ENCODE assay signal across 25 cellular contexts in the genomic region with DNA sequence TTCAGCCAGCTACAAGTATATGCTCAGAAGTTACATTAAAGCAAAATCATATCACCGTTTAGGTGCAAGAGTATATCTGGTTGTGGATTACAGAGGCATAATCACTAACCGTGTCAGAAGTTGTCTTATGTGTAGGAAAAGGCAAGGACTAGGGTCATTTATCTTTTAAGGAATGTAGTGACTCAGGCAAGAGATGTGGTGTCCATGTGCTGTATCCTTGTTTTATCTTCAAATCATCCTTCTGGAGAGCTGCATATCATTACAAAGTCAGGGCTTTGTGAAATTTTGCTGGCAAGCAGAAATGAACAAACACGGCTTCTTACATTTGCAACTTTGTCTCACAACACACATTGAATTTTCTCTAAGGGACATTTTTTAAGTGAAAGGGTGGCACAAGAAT.
"Had no signal": no experiment of that assay in that cellular context is flagged by ENCODE, and none has a peak within 500 bp of the region (broad histone marks: within the 10 kb centered on the region; RNA-seq: fewer than 3 reads in every experiment).

No MANE protein-coding gene starts in this region.

- H3K27ac ChIP-seq: adrenal gland, body of pancreas, WERI-Rb-1 had no signal

- H3K9me3 ChIP-seq: body of pancreas had no signal

- H3K4me1 ChIP-seq: adrenal gland, body of pancreas had no signal

- H3K9me3 Mint-ChIP-seq: activated CD8-positive, alpha-beta T cell treated with anti-CD3 and anti-CD28 coated beads for 36 hours; activated naive CD8-positive, alpha-beta T cell treated with anti-CD3 and anti-CD28 coated beads, Interleukin-2, amount 10 ng/mL, durations not matched to agents 7 days and 5 days; activated T-cell treated with anti-CD3 and anti-CD28 coated beads, Interleukin-2, amount 50 U/mL, for 72 hours; central memory CD8-positive, alpha-beta T cell; T-helper 1 cell treated with Interleukin-12 subunit alpha and Interleukin-12 subunit beta and Interleukin-4 antibody, amounts not matched to agents 30 μg/mL and 1 μg/mL, for 36 hours had no signal

- H3K36me3 ChIP-seq: adrenal gland, WERI-Rb-1 had no signal

- FAIRE-seq: RCC 7860 had no signal

- H3K27me3 ChIP-seq: adrenal gland, body of pancreas had no signal

- H3K36me3 Mint-ChIP-seq: activated naive CD8-positive, alpha-beta T cell treated with anti-CD3 and anti-CD28 coated beads, Interleukin-2, amount 10 ng/mL, durations not matched to agents 7 days and 5 days had no signal

- H3K4me3 ChIP-seq: adrenal gland, body of pancreas had no signal

- H3K4me3 Mint-ChIP-seq: activated CD4-positive, alpha-beta T cell treated with anti-CD3 and anti-CD28 coated beads for 36 hours; activated CD8-positive, alpha-beta T cell treated with anti-CD3 and anti-CD28 coated beads for 36 hours; activated naive CD8-positive, alpha-beta T cell treated with anti-CD3 and anti-CD28 coated beads, Interleukin-2, amount 10 ng/mL, durations not matched to agents 7 days and 5 days; activated T-cell treated with anti-CD3 and anti-CD28 coated beads, Interleukin-2, amount 50 U/mL, for 72 hours; central memory CD8-positive, alpha-beta T cell; T-helper 1 cell treated with Interleukin-12 subunit alpha and Interleukin-12 subunit beta and Interleukin-4 antibody, amounts not matched to agents 30 μg/mL and 1 μg/mL, for 36 hours had no signal

- H3K27ac Mint-ChIP-seq: activated CD4-positive, alpha-beta T cell treated with anti-CD3 and anti-CD28 coated beads for 36 hours; activated CD8-positive, alpha-beta T cell treated with anti-CD3 and anti-CD28 coated beads for 36 hours; activated naive CD8-positive, alpha-beta T cell treated with anti-CD3 and anti-CD28 coated beads, Interleukin-2, amount 10 ng/mL, durations not matched to agents 7 days and 5 days; activated T-cell treated with anti-CD3 and anti-CD28 coated beads, Interleukin-2, amount 50 U/mL, for 72 hours; T-helper 1 cell treated with Interleukin-12 subunit alpha and Interleukin-12 subunit beta and Interleukin-4 antibody, amounts not matched to agents 30 μg/mL and 1 μg/mL, for 36 hours had no signal

- DNase-seq: activated CD4-positive, alpha-beta T cell treated with anti-CD3 and anti-CD28 coated beads for 36 hours; activated CD8-positive, alpha-beta memory T cell treated with anti-CD3 and anti-CD28 coated beads, Interleukin-2, amount 50 U/mL, for 4 hours; activated CD8-positive, alpha-beta T cell treated with anti-CD3 and anti-CD28 coated beads for 36 hours; activated naive CD4-positive, alpha-beta T cell treated with anti-CD3 and anti-CD28 coated beads, Interleukin-2, amount 50 U/mL, for 16 hours; activated naive CD8-positive, alpha-beta T cell treated with anti-CD3 and anti-CD28 coated beads, Interleukin-2, amount 10 ng/mL, durations not matched to agents 7 days and 5 days; activated T-cell treated with anti-CD3 and anti-CD28 coated beads, Interleukin-2, amount 50 U/mL, for 72 hours; adrenal gland; aorta; body of pancreas; Kasumi-1; KBM-7; NCI-H1048; NCI-H146; NCI-H1930; NCI-H2171 treated with DMSO at 0.1 percent for 48 hours; NCI-H345; NCI-H510A; NCI-H69; PC-3; SHP77 treated with DMSO at 0.1 percent for 48 hours; T-helper 9 cell; WERI-Rb-1 had no signal

- H3K27me3 Mint-ChIP-seq: activated CD4-positive, alpha-beta T cell treated with anti-CD3 and anti-CD28 coated beads for 36 hours had no signal

- H3K4me1 Mint-ChIP-seq: activated naive CD8-positive, alpha-beta T cell treated with anti-CD3 and anti-CD28 coated beads, Interleukin-2, amount 10 ng/mL, durations not matched to agents 7 days and 5 days; central memory CD8-positive, alpha-beta T cell had no signal
